Comparison of ENCODE assay signal across 10 cellular contexts in the genomic region with DNA sequence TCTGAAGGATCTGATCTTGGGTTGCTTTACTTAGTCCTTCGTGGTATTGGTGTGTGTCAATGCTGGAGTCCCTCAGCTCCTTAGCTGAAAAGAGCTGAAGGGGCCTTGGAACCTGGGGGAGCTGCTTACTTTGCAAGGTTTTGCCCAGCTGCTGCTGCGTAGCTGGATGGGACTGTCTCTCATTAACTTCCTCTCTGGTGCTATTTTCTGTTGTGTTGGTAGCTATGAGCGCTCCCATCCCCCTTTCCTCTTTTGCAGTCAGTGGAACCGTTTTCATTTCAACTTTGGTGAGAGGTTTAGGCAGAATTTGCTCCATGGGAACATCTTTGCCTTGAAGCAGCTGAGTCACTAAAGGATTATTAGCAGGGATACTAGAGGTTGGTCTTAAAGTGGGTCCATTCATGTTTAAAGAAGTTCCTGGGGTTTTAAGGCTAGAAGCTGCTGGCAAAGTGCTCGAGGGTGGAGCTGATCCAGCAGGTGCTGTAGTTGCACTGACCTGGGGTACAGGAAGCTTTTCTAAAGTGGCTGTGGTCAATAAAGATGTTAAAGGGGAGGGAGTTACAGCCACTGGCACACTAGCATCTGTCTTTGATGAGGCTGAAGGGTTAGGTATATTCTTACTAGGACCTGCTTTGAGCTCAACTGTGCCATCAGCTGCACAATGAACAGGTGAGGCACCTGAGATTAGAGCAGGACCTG.
DNase-seq lines count a peak whose midpoint lies in the region; ATAC-seq and TF ChIP-seq lines count a peak whose summit lies in the region.
"Had no signal": no experiment of that assay in that cellular context is flagged by ENCODE, and none has a peak within 500 bp of the region (broad histone marks: within the 10 kb centered on the region; RNA-seq: fewer than 3 reads in every experiment).

No MANE protein-coding gene starts in this region.

- DNase-seq in DMS79 (lab: John Stamatoyannopoulos, UW), result peak; percentile 79
- DNase-seq in GM23338 (ENCODE audit: low spot score), result no peak
- DNase-seq in SIG-M5 (lab: John Stamatoyannopoulos, UW), result peak; percentile 75
- DNase-seq in immature natural killer cell, result peak in 1 of 3 donors; percentile 15
- DNase-seq in NCI-H526 (lab: John Stamatoyannopoulos, UW), result no peak
- no peak for DNase-seq in HEK293T (ENCODE audit: extremely low spot score)
- DNase-seq: NCI-H345 had no signal

- H3K4me2 ChIP-seq in GM23338, result no peak overlapping the region

- no peak overlapping the region for H2AFZ ChIP-seq in GM23338

- no peaks in the 10 kb centered on the region for H3K9me3 Mint-ChIP-seq in GM23338
- no peaks in the 10 kb centered on the region for H3K9me3 Mint-ChIP-seq in immature natural killer cell

- H3K9me2 ChIP-seq in GM23338 (ENCODE audit: insufficient read depth), result no peaks in the 10 kb centered on the region

- H3K4me1 Mint-ChIP-seq in GM23338, result peaks cover 36% of the 10 kb centered on the region
- peaks cover 21 to 25% of the 10 kb centered on the region in 2 donors for H3K4me1 Mint-ChIP-seq in immature natural killer cell

- TF ChIP-seq CTCF in GM23338 (conservative IDR thresholded peaks at IDR 0.05; ENCODE audit: low read depth in 2 of 2), result no peak

- H3K4me3 Mint-ChIP-seq in GM23338, result no peak overlapping the region
- H3K4me3 Mint-ChIP-seq in immature natural killer cell, result peak overlapping the region in 3 of 5 donors; percentile 39 to 57 (median 44)

- H3K4me3 ChIP-seq in GM23338, result no peak overlapping the region
- H3K4me3 ChIP-seq: breast epithelium had no signal

- H3K27me3 ChIP-seq in GM23338 (ENCODE audit: insufficient read depth), result no peaks in the 10 kb centered on the region
- H3K27me3 ChIP-seq: breast epithelium had no signal

- H3K4me1 ChIP-seq in GM23338 (ENCODE audit: insufficient read depth), result peaks cover 13% of the 10 kb centered on the region
- H3K4me1 ChIP-seq: breast epithelium had no signal

- no peaks in the 10 kb centered on the region for H3F3A ChIP-seq in GM23338 (replicated peaks; ENCODE audit: low read depth)

- peaks cover 16% of the 10 kb centered on the region for H3K36me3 Mint-ChIP-seq in GM23338 (ENCODE audit: low read depth)
- peaks cover 19 to 44% (median 27%) of the 10 kb centered on the region in 3 donors for H3K36me3 Mint-ChIP-seq in immature natural killer cell

- H3K27ac ChIP-seq in GM23338 (ENCODE audit: low read depth), result 0 out of 2 replicates have a peak overlapping the region, but pooled peaks have one; percentile 13
- H3K27ac ChIP-seq: breast epithelium had no signal

- POLR2A ChIA-PET in HEK293T (lab: Yijun Ruan, JAX), result no interaction called here

- H3K27ac Mint-ChIP-seq in GM23338 (no peak overlapping the region), immature natural killer cell (peak overlapping the region; percentile 59 to 86 (median 76))

- ATAC-seq in GM23338 (no peak), GM21390 (IDR thresholded peaks at IDR 0.05; ENCODE audit: unreplicated experiment) (no peak), GM18907 (IDR thresholded peaks at IDR 0.05; ENCODE audit: unreplicated experiment) (no peak)

- no peaks in the 10 kb centered on the region for H3K79me2 ChIP-seq in GM23338 (replicated peaks; ENCODE audit: insufficient read depth)

- H3K27me3 Mint-ChIP-seq in GM23338 (ENCODE audit: insufficient read depth, low read depth, poor library complexity) (peaks cover 1% of the 10 kb centered on the region), immature natural killer cell (ENCODE audit: low read depth in 3 of 3) (peaks cover 0 to 8% (median 2%) of the 10 kb centered on the region in 3 donors)

- CTCF ChIA-PET in HEK293T (lab: Yijun Ruan, JAX), result no interaction called here

- H3K36me3 ChIP-seq in GM23338 (ENCODE audit: insufficient read depth), result peaks cover 7% of the 10 kb centered on the region; the same call in 1 of the 2 replicates

- no peaks in the 10 kb centered on the region for H4K20me1 ChIP-seq in GM23338 (replicated peaks; ENCODE audit: insufficient read depth)

TF ChIP-seq in GM23338, 12 proteins besides CTCF, POLR2A, EP300 and RAD21 (continues in another document):
- TF ChIP-seq, protein P1, sequence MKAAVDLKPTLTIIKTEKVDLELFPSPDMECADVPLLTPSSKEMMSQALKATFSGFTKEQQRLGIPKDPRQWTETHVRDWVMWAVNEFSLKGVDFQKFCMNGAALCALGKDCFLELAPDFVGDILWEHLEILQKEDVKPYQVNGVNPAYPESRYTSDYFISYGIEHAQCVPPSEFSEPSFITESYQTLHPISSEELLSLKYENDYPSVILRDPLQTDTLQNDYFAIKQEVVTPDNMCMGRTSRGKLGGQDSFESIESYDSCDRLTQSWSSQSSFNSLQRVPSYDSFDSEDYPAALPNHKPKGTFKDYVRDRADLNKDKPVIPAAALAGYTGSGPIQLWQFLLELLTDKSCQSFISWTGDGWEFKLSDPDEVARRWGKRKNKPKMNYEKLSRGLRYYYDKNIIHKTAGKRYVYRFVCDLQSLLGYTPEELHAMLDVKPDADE (IDR thresholded peaks at IDR 0.05), result no peak
- TF ChIP-seq CREB1 (CRISPR knock-in tag; IDR thresholded peaks at IDR 0.05; ENCODE audit: low read depth), result no peak
- TF ChIP-seq POLR2AphosphoS5 (IDR thresholded peaks at IDR 0.05; ENCODE audit: low read depth), result no peak
- TF ChIP-seq EZH2 (IDR thresholded peaks at IDR 0.05; ENCODE audit: low read depth, unreplicated experiment), result no peak
- TF ChIP-seq ZNF331 (CRISPR knock-in tag; IDR thresholded peaks at IDR 0.05; ENCODE audit: low read depth), result no peak
- TF ChIP-seq, protein P2, sequence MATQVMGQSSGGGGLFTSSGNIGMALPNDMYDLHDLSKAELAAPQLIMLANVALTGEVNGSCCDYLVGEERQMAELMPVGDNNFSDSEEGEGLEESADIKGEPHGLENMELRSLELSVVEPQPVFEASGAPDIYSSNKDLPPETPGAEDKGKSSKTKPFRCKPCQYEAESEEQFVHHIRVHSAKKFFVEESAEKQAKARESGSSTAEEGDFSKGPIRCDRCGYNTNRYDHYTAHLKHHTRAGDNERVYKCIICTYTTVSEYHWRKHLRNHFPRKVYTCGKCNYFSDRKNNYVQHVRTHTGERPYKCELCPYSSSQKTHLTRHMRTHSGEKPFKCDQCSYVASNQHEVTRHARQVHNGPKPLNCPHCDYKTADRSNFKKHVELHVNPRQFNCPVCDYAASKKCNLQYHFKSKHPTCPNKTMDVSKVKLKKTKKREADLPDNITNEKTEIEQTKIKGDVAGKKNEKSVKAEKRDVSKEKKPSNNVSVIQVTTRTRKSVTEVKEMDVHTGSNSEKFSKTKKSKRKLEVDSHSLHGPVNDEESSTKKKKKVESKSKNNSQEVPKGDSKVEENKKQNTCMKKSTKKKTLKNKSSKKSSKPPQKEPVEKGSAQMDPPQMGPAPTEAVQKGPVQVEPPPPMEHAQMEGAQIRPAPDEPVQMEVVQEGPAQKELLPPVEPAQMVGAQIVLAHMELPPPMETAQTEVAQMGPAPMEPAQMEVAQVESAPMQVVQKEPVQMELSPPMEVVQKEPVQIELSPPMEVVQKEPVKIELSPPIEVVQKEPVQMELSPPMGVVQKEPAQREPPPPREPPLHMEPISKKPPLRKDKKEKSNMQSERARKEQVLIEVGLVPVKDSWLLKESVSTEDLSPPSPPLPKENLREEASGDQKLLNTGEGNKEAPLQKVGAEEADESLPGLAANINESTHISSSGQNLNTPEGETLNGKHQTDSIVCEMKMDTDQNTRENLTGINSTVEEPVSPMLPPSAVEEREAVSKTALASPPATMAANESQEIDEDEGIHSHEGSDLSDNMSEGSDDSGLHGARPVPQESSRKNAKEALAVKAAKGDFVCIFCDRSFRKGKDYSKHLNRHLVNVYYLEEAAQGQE (IDR thresholded peaks at IDR 0.05; ENCODE audit: unreplicated experiment), result no peak

TF ChIP-seq in HEK293T, 16 proteins besides CTCF, POLR2A, EP300 and RAD21:
- TF ChIP-seq HDGF (IDR thresholded peaks at IDR 0.05; ENCODE audit: borderline replicate concordance) (no peak), FOXM1 (IDR thresholded peaks at IDR 0.05; ENCODE audit: borderline replicate concordance) (no peak), TARDBP (IDR thresholded peaks at IDR 0.05) (no peak), ELF4 (IDR thresholded peaks at IDR 0.05) (no peak), FOXK2 (IDR thresholded peaks at IDR 0.05) (no peak), SP1 (IDR thresholded peaks at IDR 0.05) (no peak), ZNF384 (IDR thresholded peaks at IDR 0.05) (no peak), NFRKB (IDR thresholded peaks at IDR 0.05) (no peak), ARNT (IDR thresholded peaks at IDR 0.05) (no peak), LEF1 (IDR thresholded peaks at IDR 0.05; ENCODE audit: borderline replicate concordance) (no peak), FOXA1 (IDR thresholded peaks at IDR 0.05) (no peak), SUZ12 (IDR thresholded peaks at IDR 0.05) (no peak), BHLHE40 (IDR thresholded peaks at IDR 0.05; ENCODE audit: borderline replicate concordance) (no peak), CTBP1 (IDR thresholded peaks at IDR 0.05; ENCODE audit: borderline replicate concordance) (no peak)
- TF ChIP-seq, protein P3, sequence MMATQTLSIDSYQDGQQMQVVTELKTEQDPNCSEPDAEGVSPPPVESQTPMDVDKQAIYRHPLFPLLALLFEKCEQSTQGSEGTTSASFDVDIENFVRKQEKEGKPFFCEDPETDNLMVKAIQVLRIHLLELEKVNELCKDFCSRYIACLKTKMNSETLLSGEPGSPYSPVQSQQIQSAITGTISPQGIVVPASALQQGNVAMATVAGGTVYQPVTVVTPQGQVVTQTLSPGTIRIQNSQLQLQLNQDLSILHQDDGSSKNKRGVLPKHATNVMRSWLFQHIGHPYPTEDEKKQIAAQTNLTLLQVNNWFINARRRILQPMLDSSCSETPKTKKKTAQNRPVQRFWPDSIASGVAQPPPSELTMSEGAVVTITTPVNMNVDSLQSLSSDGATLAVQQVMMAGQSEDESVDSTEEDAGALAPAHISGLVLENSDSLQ (IDR thresholded peaks at IDR 0.05), result no peak
TF ChIP-seq in HEK293T: peak in this region for 0.

Comparison
In these comparisons a context has a peak if more than half of its experiments do, and no peak if none do; other contexts are left out.
1. DNase-seq: peak in DMS79 (single experiment) and SIG-M5 (single experiment); none in GM23338 (single experiment), NCI-H526 (0 of 2) and HEK293T (single experiment).